In the genomic region with DNA sequence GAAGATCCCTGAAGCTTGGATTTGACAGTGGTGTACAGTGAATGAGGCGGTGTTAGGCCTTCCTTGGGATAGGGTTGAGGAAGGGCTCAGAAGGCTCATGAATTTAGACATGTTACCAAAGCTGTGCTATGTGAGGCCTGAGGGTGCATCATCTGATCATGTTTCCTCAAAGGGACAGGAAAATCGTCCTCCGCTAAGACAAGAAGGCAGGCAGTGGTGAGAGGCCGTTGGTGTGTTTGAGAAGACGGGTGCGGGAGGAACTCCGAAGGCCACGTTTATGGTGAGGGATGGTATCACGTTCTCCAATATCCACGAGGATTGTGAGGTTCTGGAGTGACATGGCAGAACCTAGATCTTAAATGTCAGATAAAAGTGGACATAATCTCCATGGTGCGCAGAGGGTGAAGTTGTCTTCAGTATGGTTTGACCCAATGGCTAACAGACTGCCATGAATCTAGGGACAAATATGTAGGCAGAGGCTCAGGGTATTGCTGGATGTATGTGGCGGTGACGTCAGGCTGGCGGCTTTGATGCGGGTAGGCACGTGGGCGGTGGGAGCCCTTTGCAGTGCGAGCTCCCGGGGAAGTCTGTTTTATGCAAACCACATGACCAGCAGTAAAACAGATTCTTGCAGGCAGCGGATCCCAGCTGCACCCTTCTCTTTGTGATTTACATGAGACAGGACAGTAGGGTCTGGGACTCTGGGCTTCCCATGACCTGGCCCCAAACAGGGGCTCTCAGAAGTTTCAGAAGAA, we compare ENCODE assay signal across 13 cellular contexts.
A peak's percentile ranks its signal among the peaks of the same experiment; 100 is the strongest.
DNase-seq lines count a peak whose midpoint lies in the region; ATAC-seq and TF ChIP-seq lines count a peak whose summit lies in the region.
"Had no signal": no experiment of that assay in that cellular context is flagged by ENCODE, and none has a peak within 500 bp of the region (broad histone marks: within the 10 kb centered on the region; RNA-seq: fewer than 3 reads in every experiment).

No MANE protein-coding gene starts in this region.

- H3K9me3 ChIP-seq in HEK293 (ENCODE audit: control insufficient read depth, insufficient read depth, low read depth, low read length) (no peaks in the 10 kb centered on the region), colonic mucosa (no peaks in the 10 kb centered on the region)

- no peaks in the 10 kb centered on the region for H3K36me3 Mint-ChIP-seq in activated CD4-positive, alpha-beta T cell treated with anti-CD3 and anti-CD28 coated beads for 36 hours (ENCODE audit: low read depth)

- peak; percentile 79 for DNase-seq in activated CD4-positive, alpha-beta T cell treated with anti-CD3 and anti-CD28 coated beads for 36 hours
- DNase-seq in colonic mucosa (peak; percentile 10), medulla oblongata (ENCODE audit: extremely low spot score) (no peak), nucleus accumbens (lab: John Stamatoyannopoulos, UW) (no peak), NCI-H1048 (lab: John Stamatoyannopoulos, UW) (no peak), SKM-1 treated with dmso at 0.1 percent for 144 hours (lab: John Stamatoyannopoulos, UW; ENCODE audit: unreplicated experiment) (no peak)
- DNase-seq in stimulated activated CD4-positive, alpha-beta T cell treated with anti-CD3 and anti-CD28 coated beads, Interleukin-4, amount 100 ng/mL, for 1 hour: peak; percentile 18
- DNase-seq: C1 segment of cervical spinal cord, mesenchymal stem cell, NCI-H1694 treated with DMSO at 0.1 percent for 48 hours, SIG-M5 had no signal

- no peak overlapping the region for H3K9ac ChIP-seq in colonic mucosa (ENCODE audit: low read depth in 2 of 2, low read length in 2 of 2)

- H3K27ac ChIP-seq in HEK293 (ENCODE audit: extremely low read depth, low read depth, low read length): no peak overlapping the region
- no peak overlapping the region for H3K27ac ChIP-seq in colonic mucosa
- H3K27ac ChIP-seq: VCaP had no signal

- peak; percentile 66 for ATAC-seq in activated CD4-positive, alpha-beta T cell treated with anti-CD3 and anti-CD28 coated beads for 36 hours

- H3K27ac Mint-ChIP-seq in activated CD4-positive, alpha-beta T cell treated with anti-CD3 and anti-CD28 coated beads for 36 hours: no peak overlapping the region

- H3K4me3 ChIP-seq in HEK293 (ENCODE audit: low read depth, low read length) (no peak overlapping the region), colonic mucosa (no peak overlapping the region)

- no peak for TF ChIP-seq CTCF in HEK293 (tag by site-specific recombination; IDR thresholded peaks at IDR 0.05)
- no peak for TF ChIP-seq CTCF in colonic mucosa (IDR thresholded peaks at IDR 0.05)

- H3K27me3 Mint-ChIP-seq in activated CD4-positive, alpha-beta T cell treated with anti-CD3 and anti-CD28 coated beads for 36 hours: peaks cover 20% of the 10 kb centered on the region

- no peak overlapping the region for H3K4me3 Mint-ChIP-seq in activated CD4-positive, alpha-beta T cell treated with anti-CD3 and anti-CD28 coated beads for 36 hours

- H3K9me3 Mint-ChIP-seq in activated CD4-positive, alpha-beta T cell treated with anti-CD3 and anti-CD28 coated beads for 36 hours (ENCODE audit: low read depth): peaks cover 5% of the 10 kb centered on the region

- CTCF ChIA-PET in HEK293 (lab: Yijun Ruan, JAX): no interaction called here
- CTCF ChIA-PET in activated CD4-positive, alpha-beta T cell treated with anti-CD3 and anti-CD28 coated beads for 36 hours (lab: Charles Lee): no interaction called here

- H3K4me1 Mint-ChIP-seq in activated CD4-positive, alpha-beta T cell treated with anti-CD3 and anti-CD28 coated beads for 36 hours: peaks cover 19% of the 10 kb centered on the region

- POLR2A ChIA-PET in HEK293 (lab: Yijun Ruan, JAX): no interaction called here
- POLR2A ChIA-PET in activated CD4-positive, alpha-beta T cell treated with anti-CD3 and anti-CD28 coated beads for 36 hours (lab: Charles Lee): no interaction called here

- H3K4me1 ChIP-seq in HEK293 (ENCODE audit: control insufficient read depth, insufficient read depth, low read length) (no peaks in the 10 kb centered on the region), colonic mucosa (no peaks in the 10 kb centered on the region)

- H3K27me3 ChIP-seq in colonic mucosa: no peaks in the 10 kb centered on the region

- intact Hi-C loops in activated CD4-positive, alpha-beta T cell treated with anti-CD3 and anti-CD28 coated beads for 36 hours (cut with DNase I, micrococcal nuclease): no loop called here
- intact Hi-C loops in colonic mucosa (cut with DNase I): no loop called here

- H3K36me3 ChIP-seq in HEK293 (ENCODE audit: control insufficient read depth in 2 of 2, insufficient read depth in 1 of 2, low read length in 2 of 2): no peaks in the 10 kb centered on the region
- no peaks in the 10 kb centered on the region for H3K36me3 ChIP-seq in colonic mucosa

TF ChIP-seq in HEK293, 187 proteins besides CTCF, POLR2A, EP300 and RAD21:
- TF ChIP-seq ZSCAN5A (tag by site-specific recombination; IDR thresholded peaks at IDR 0.05) (no peak), ZFHX2 (tag by site-specific recombination; conservative IDR thresholded peaks at IDR 0.05) (peak; percentile 50; the same call in 1 of the 2 replicates), EGR2 (tag by site-specific recombination; IDR thresholded peaks at IDR 0.05; ENCODE audit: low read depth) (0 out of 2 replicates have a peak, but pooled peaks have one; percentile 11)

Comparison
In these comparisons a context has a peak if more than half of its experiments do, and no peak if none do; other contexts are left out.
1. DNase-seq: peak in activated CD4-positive, alpha-beta T cell treated with anti-CD3 and anti-CD28 coated beads for 36 hours (single experiment), colonic mucosa (single experiment) and stimulated activated CD4-positive, alpha-beta T cell treated with anti-CD3 and anti-CD28 coated beads, Interleukin-4, amount 100 ng/mL, for 1 hour (single experiment); none in medulla oblongata (single experiment), nucleus accumbens (0 of 56), NCI-H1048 (single experiment) and SKM-1 treated with dmso at 0.1 percent for 144 hours (single experiment).